1 cellular context compared by ENCODE assay signal in genomic region chr22:46256358-46256958, GRCh38.
TF ChIP-seq lines count a peak whose summit lies in the region.

No MANE protein-coding gene starts in this region.

TF ChIP-seq in K562, 482 proteins besides CTCF, POLR2A, EP300 and RAD21 (continues in another document):
- TF ChIP-seq ZNF699 (CRISPR knock-in tag; IDR thresholded peaks at IDR 0.05; ENCODE audit: insufficient replicate concordance) (no peak), HDAC1 (IDR thresholded peaks at IDR 0.05) (0 out of 4 replicates have a peak, but pooled peaks of 1 of the 2 experiments have one; percentile 13), ARHGAP35 (IDR thresholded peaks at IDR 0.05; ENCODE audit: partially characterized antibody) (no peak), JUND (IDR thresholded peaks at IDR 0.05; ENCODE audit: borderline replicate concordance, low read depth, low read length) (0 out of 2 replicates have a peak, but pooled peaks have one; percentile 41), JUND (tag; IDR thresholded peaks at IDR 0.05; ENCODE audit: borderline replicate concordance, low read depth, low read length) (no peak; the same call in 2 of the 3 replicates), FOSL1 (tag; conservative IDR thresholded peaks at IDR 0.05) (peak; percentile 56), MNT (conservative IDR thresholded peaks at IDR 0.05) (no peak), TCF3 (CRISPR knock-in tag; IDR thresholded peaks at IDR 0.05) (peak; percentile 63), L3MBTL2 (IDR thresholded peaks at IDR 0.05) (peak; percentile 31; the same call in 1 of the 2 replicates), HDAC6 (IDR thresholded peaks at IDR 0.05; ENCODE audit: low read depth, low read length) (no peak), HNRNPLL (IDR thresholded peaks at IDR 0.05; ENCODE audit: low read depth, low read length, poor library complexity, severe bottlenecking) (no peak), TFE3 (CRISPR knock-in tag; IDR thresholded peaks at IDR 0.05) (no peak), GTF2A2 (tag; IDR thresholded peaks at IDR 0.05) (no peak), COPS2 (conservative IDR thresholded peaks at IDR 0.05) (no peak), ETS1 (conservative IDR thresholded peaks at IDR 0.05; ENCODE audit: control insufficient read depth, low read depth, low read length) (no peak), CREB3L1 (IDR thresholded peaks at IDR 0.05; ENCODE audit: borderline replicate concordance, low read depth) (no peak), NFIC (IDR thresholded peaks at IDR 0.05) (no peak), FOXA3 (CRISPR knock-in tag; conservative IDR thresholded peaks at IDR 0.05 in 1 of 2, IDR thresholded peaks at IDR 0.05 in 1 of 2) (peak in 1 of 2 experiments; percentile 81; a peak in 2 of 4 replicates), GATA2 (CRISPR knock-in tag; IDR thresholded peaks at IDR 0.05) (peak; percentile 45; the same call in 1 of the 2 replicates), PTRF (tag; IDR thresholded peaks at IDR 0.05) (no peak), ZNF124 (CRISPR knock-in tag; IDR thresholded peaks at IDR 0.05) (no peak), MGA (IDR thresholded peaks at IDR 0.05) (peak; percentile 60), LARP7 (IDR thresholded peaks at IDR 0.05) (no peak), SP2 (IDR thresholded peaks at IDR 0.05; ENCODE audit: extremely low read depth, low read depth, low read length, poor library complexity, severe bottlenecking) (no peak), ZNF696 (CRISPR knock-in tag; conservative IDR thresholded peaks at IDR 0.05) (no peak), MAX (CRISPR knock-in tag; IDR thresholded peaks at IDR 0.05) (0 out of 2 replicates have a peak, but pooled peaks have one; percentile 20), HDAC3 (IDR thresholded peaks at IDR 0.05; ENCODE audit: borderline replicate concordance, partially characterized antibody) (no peak), ZBTB11 (CRISPR knock-in tag; IDR thresholded peaks at IDR 0.05) (no peak), PKNOX1 (IDR thresholded peaks at IDR 0.05) (peak; percentile 13; the same call in 1 of the 2 replicates), E2F6 (IDR thresholded peaks at IDR 0.05; ENCODE audit: borderline replicate concordance in 1 of 2, extremely low read depth in 1 of 2, insufficient read depth in 1 of 2, insufficient read length in 1 of 2, low read depth in 1 of 2, low read length in 1 of 2, poor library complexity in 1 of 2, severe bottlenecking in 1 of 2) (peak in 1 of 2 experiments; percentile 9), MXI1 (IDR thresholded peaks at IDR 0.05; ENCODE audit: low read depth, low read length) (no peak), CBFA2T3 (IDR thresholded peaks at IDR 0.05) (peak; percentile 57), KDM1A (IDR thresholded peaks at IDR 0.05) (0 out of 4 replicates have a peak, but pooled peaks of 1 of the 2 experiments have one; percentile 13), HDGF (IDR thresholded peaks at IDR 0.05) (no peak), ZNF41 (CRISPR knock-in tag; conservative IDR thresholded peaks at IDR 0.05) (no peak)
